In the genomic region with DNA sequence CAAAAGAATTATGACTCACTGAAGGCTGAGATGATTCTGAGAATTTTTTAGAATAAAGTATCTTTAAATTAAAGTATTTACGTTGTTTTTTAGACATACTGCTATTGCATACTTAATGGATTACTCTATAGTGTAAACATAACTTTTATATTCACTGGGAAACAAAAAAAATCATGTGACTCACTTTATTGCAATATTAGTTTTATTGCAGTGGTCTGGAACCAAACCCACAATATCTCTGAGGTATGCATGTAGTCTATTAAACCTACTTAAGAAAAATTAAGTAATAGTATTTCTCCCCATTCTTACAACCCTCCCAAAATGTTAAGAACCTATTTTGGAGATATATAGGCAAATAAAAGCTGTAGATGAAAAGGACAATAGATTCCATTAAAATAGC, we compare ENCODE assay signal across 2 cellular contexts.
TF ChIP-seq lines count a peak whose summit lies in the region.

No MANE protein-coding gene starts in this region.

TF ChIP-seq in IMR-90, 13 proteins besides CTCF, POLR2A, EP300 and RAD21 (continued from another document):
- TF ChIP-seq, protein P1, sequence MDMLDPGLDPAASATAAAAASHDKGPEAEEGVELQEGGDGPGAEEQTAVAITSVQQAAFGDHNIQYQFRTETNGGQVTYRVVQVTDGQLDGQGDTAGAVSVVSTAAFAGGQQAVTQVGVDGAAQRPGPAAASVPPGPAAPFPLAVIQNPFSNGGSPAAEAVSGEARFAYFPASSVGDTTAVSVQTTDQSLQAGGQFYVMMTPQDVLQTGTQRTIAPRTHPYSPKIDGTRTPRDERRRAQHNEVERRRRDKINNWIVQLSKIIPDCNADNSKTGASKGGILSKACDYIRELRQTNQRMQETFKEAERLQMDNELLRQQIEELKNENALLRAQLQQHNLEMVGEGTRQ (IDR thresholded peaks at IDR 0.05; ENCODE audit: low read depth, low read length): no peak
- TF ChIP-seq FOS (IDR thresholded peaks at IDR 0.05; ENCODE audit: low read depth, low read length) (no peak), BHLHE40 (IDR thresholded peaks at IDR 0.05; ENCODE audit: low read depth, low read length) (no peak), RCOR1 (IDR thresholded peaks at IDR 0.05; ENCODE audit: insufficient replicate concordance, low read length) (no peak), MAZ (IDR thresholded peaks at IDR 0.05; ENCODE audit: borderline replicate concordance, low read depth, low read length) (no peak), CEBPB (IDR thresholded peaks at IDR 0.05; ENCODE audit: low read depth, low read length) (no peak), RFX5 (IDR thresholded peaks at IDR 0.05; ENCODE audit: low read depth, low read length) (no peak), MXI1 (IDR thresholded peaks at IDR 0.05; ENCODE audit: borderline replicate concordance, low read depth, low read length) (no peak), SMC3 (IDR thresholded peaks at IDR 0.05; ENCODE audit: low read depth, low read length) (no peak)
- TF ChIP-seq, protein P2, sequence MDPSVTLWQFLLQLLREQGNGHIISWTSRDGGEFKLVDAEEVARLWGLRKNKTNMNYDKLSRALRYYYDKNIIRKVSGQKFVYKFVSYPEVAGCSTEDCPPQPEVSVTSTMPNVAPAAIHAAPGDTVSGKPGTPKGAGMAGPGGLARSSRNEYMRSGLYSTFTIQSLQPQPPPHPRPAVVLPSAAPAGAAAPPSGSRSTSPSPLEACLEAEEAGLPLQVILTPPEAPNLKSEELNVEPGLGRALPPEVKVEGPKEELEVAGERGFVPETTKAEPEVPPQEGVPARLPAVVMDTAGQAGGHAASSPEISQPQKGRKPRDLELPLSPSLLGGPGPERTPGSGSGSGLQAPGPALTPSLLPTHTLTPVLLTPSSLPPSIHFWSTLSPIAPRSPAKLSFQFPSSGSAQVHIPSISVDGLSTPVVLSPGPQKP (IDR thresholded peaks at IDR 0.05; ENCODE audit: borderline replicate concordance, low read depth, low read length): no peak

TF ChIP-seq in K562, 482 proteins besides CTCF, POLR2A, EP300 and RAD21:
- TF ChIP-seq, protein P3, sequence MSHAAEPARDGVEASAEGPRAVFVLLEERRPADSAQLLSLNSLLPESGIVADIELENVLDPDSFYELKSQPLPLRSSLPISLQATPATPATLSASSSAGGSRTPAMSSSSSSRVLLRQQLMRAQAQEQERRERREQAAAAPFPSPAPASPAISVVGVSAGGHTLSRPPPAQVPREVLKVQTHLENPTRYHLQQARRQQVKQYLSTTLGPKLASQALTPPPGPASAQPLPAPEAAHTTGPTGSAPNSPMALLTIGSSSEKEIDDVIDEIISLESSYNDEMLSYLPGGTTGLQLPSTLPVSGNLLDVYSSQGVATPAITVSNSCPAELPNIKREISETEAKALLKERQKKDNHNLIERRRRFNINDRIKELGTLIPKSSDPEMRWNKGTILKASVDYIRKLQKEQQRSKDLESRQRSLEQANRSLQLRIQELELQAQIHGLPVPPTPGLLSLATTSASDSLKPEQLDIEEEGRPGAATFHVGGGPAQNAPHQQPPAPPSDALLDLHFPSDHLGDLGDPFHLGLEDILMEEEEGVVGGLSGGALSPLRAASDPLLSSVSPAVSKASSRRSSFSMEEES (CRISPR knock-in tag; IDR thresholded peaks at IDR 0.05): peak; percentile 63
- TF ChIP-seq KAT8 (IDR thresholded peaks at IDR 0.05; ENCODE audit: low read depth): no peak
